Comparison of ENCODE assay signal across 1 cellular context in genomic region chr16:48441863-48442279, GRCh38.
A peak's percentile ranks its signal among the peaks of the same experiment; 100 is the strongest.
TF ChIP-seq lines count a peak whose summit lies in the region.

No MANE protein-coding gene starts in this region.

TF ChIP-seq in HepG2, 621 proteins besides CTCF, POLR2A, EP300 and RAD21 (continued from another document and continues in another):
- no peak for TF ChIP-seq ZBTB40 (IDR thresholded peaks at IDR 0.05)
- no peak; the same call in 1 of the 2 replicates for TF ChIP-seq ZBTB40 (CRISPR knock-in tag; IDR thresholded peaks at IDR 0.05)
- TF ChIP-seq ZNF138 (CRISPR knock-in tag; IDR thresholded peaks at IDR 0.05; ENCODE audit: low read depth) = no peak
- TF ChIP-seq ZNF260 (CRISPR knock-in tag; IDR thresholded peaks at IDR 0.05; ENCODE audit: borderline replicate concordance, low read depth) = no peak
- peak; percentile 73; the same call in 1 of the 2 replicates for TF ChIP-seq CREM (IDR thresholded peaks at IDR 0.05)
- no peak for TF ChIP-seq CREM (CRISPR knock-in tag; IDR thresholded peaks at IDR 0.05)
- TF ChIP-seq YEATS4 (CRISPR knock-in tag; IDR thresholded peaks at IDR 0.05; ENCODE audit: borderline replicate concordance) = no peak
- TF ChIP-seq ZNF225 (CRISPR knock-in tag; IDR thresholded peaks at IDR 0.05) = no peak
- no peak for TF ChIP-seq TCF12 (IDR thresholded peaks at IDR 0.05)
- TF ChIP-seq TCF12 (CRISPR knock-in tag; IDR thresholded peaks at IDR 0.05) = no peak
- TF ChIP-seq NFIC (IDR thresholded peaks at IDR 0.05; ENCODE audit: low read length) = peak; percentile 79; the same call in 1 of the 2 replicates
- TF ChIP-seq ZNF780A (CRISPR knock-in tag; IDR thresholded peaks at IDR 0.05) = no peak
- TF ChIP-seq SP140L (CRISPR knock-in tag; IDR thresholded peaks at IDR 0.05; ENCODE audit: borderline replicate concordance) = no peak
- peak; percentile 92 for TF ChIP-seq ARID3A (IDR thresholded peaks at IDR 0.05; ENCODE audit: low read depth, low read length)
- peak; percentile 48; the same call in 1 of the 2 replicates for TF ChIP-seq ZNF770 (CRISPR knock-in tag; IDR thresholded peaks at IDR 0.05)
- TF ChIP-seq IKZF1 (IDR thresholded peaks at IDR 0.05) = no peak
- TF ChIP-seq MAFG (CRISPR knock-in tag; IDR thresholded peaks at IDR 0.05) = no peak
- TF ChIP-seq KDM6A (CRISPR knock-in tag; IDR thresholded peaks at IDR 0.05; ENCODE audit: low read depth) = peak; percentile 78
- TF ChIP-seq ZNF546 (CRISPR knock-in tag; conservative IDR thresholded peaks at IDR 0.05) = no peak
- no peak for TF ChIP-seq ZNF639 (CRISPR knock-in tag; conservative IDR thresholded peaks at IDR 0.05)
- peak; percentile 76; the same call in 1 of the 2 replicates for TF ChIP-seq MBD4 (IDR thresholded peaks at IDR 0.05; ENCODE audit: borderline replicate concordance, low read length)
- TF ChIP-seq WIZ (CRISPR knock-in tag; IDR thresholded peaks at IDR 0.05) = no peak
- TF ChIP-seq DMAP1 (CRISPR knock-in tag; IDR thresholded peaks at IDR 0.05) = no peak; the same call in 1 of the 2 replicates
- TF ChIP-seq ZBTB20 (CRISPR knock-in tag; IDR thresholded peaks at IDR 0.05; ENCODE audit: borderline replicate concordance, low read depth) = peak; percentile 95
- no peak for TF ChIP-seq SIN3A (IDR thresholded peaks at IDR 0.05; ENCODE audit: borderline replicate concordance, low read depth, low read length)
- no peak for TF ChIP-seq ZNF687 (CRISPR knock-in tag; IDR thresholded peaks at IDR 0.05)
- no peak for TF ChIP-seq ZSCAN21 (CRISPR knock-in tag; IDR thresholded peaks at IDR 0.05; ENCODE audit: borderline replicate concordance)
- TF ChIP-seq ZNF616 (CRISPR knock-in tag; IDR thresholded peaks at IDR 0.05; ENCODE audit: low read depth) = no peak
- no peak for TF ChIP-seq ZMAT5 (CRISPR knock-in tag; IDR thresholded peaks at IDR 0.05; ENCODE audit: borderline replicate concordance, low read depth)
- no peak for TF ChIP-seq NAIF1 (CRISPR knock-in tag; IDR thresholded peaks at IDR 0.05; ENCODE audit: borderline replicate concordance)
- TF ChIP-seq RNF219 (CRISPR knock-in tag; IDR thresholded peaks at IDR 0.05) = no peak
- peak; percentile 41 to 62; a peak in 2 of 4 replicates for TF ChIP-seq NR2F1 (CRISPR knock-in tag; IDR thresholded peaks at IDR 0.05)
- TF ChIP-seq PHF20 (CRISPR knock-in tag; IDR thresholded peaks at IDR 0.05) = no peak
- peak; percentile 72 for TF ChIP-seq KDM1A (CRISPR knock-in tag; IDR thresholded peaks at IDR 0.05)
- TF ChIP-seq RFXAP (CRISPR knock-in tag; IDR thresholded peaks at IDR 0.05; ENCODE audit: borderline replicate concordance) = no peak
- TF ChIP-seq PRDM4 (CRISPR knock-in tag; IDR thresholded peaks at IDR 0.05; ENCODE audit: borderline replicate concordance) = no peak
- no peak for TF ChIP-seq SUZ12 (IDR thresholded peaks at IDR 0.05; ENCODE audit: low read depth, low read length)
